8 cellular contexts compared by ENCODE assay signal in the genomic region with DNA sequence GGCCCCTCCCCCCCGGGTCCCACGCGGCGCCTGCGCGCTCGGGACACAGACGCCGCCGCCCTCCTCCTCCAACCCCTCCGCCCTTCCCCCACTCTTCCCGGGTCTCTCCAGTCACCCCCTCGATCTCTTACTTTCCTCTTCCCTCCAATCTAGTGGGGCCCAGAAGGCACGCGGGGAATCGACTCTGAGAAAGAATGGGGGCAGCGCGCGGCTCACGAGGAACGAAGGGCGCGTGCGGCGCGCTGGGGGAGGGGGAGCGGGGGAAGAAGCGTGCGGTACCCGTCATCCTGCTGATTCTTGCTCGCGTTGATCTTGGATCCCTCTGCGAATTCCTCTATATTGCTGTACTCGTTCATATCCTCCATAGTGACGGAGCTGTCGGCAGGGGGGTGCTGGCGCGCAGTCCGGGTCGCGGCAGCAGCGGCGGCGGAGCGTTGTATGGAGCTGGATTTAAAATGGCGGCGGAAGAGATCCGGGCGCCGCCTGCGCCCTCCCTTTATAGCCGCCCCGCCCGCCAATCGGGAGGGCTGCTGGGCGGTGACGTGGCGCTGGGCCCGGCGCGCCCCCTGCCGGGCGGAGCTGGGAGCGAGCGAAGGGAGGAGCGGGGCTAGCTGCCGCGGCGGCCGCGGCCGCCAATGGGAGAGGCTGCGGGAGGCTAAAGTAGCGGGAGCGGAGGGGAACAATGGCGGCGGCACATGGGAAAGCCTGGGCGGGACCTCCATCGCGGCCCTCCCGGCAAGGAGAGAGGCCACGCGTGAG. TPM values are rescaled to one million over a fixed set of nuclear protein-coding genes. Genes with fewer than 3 reads are reported as not detected.
DNase-seq lines count a peak whose midpoint lies in the region; ATAC-seq and TF ChIP-seq lines count a peak whose summit lies in the region.

No MANE protein-coding gene starts in this region.

- peaks cover 9% of the 10 kb centered on the region for H3K27me3 Mint-ChIP-seq in activated naive CD8-positive, alpha-beta T cell treated with anti-CD3 and anti-CD28 coated beads for 36 hours
- no peaks in the 10 kb centered on the region for H3K27me3 Mint-ChIP-seq in type B pancreatic cell

- peak; percentile 90 for DNase-seq in NCI-H1092 treated with DMSO at 0.1 percent for 48 hours (lab: John Stamatoyannopoulos, UW)
- peak; percentile 96 for DNase-seq in activated naive CD8-positive, alpha-beta T cell treated with anti-CD3 and anti-CD28 coated beads for 36 hours
- DNase-seq in Right ventricle myocardium superior, result peak; percentile 96
- DNase-seq in pons (ENCODE audit: low spot score), result peak; percentile 95
- DNase-seq in type B pancreatic cell (ENCODE audit: extremely low spot score, unreplicated experiment), result peak; percentile 97

- TF ChIP-seq CTCF in GM12872 (IDR thresholded peaks at IDR 0.05; ENCODE audit: insufficient read depth, low read depth, low read length), result peak; percentile 73
- TF ChIP-seq CTCF in type B pancreatic cell (conservative IDR thresholded peaks at IDR 0.05), result peak; percentile 99

- H3K9me3 Mint-ChIP-seq in activated naive CD8-positive, alpha-beta T cell treated with anti-CD3 and anti-CD28 coated beads for 36 hours, result peaks cover 1% of the 10 kb centered on the region
- no peaks in the 10 kb centered on the region for H3K9me3 Mint-ChIP-seq in type B pancreatic cell

- peaks cover 78% of the 10 kb centered on the region for H3K36me3 Mint-ChIP-seq in activated naive CD8-positive, alpha-beta T cell treated with anti-CD3 and anti-CD28 coated beads for 36 hours
- H3K36me3 Mint-ChIP-seq in type B pancreatic cell, result peaks cover 55% of the 10 kb centered on the region

- H3K4me3 Mint-ChIP-seq in activated naive CD8-positive, alpha-beta T cell treated with anti-CD3 and anti-CD28 coated beads for 36 hours, result peak overlapping the region; percentile 100
- H3K4me3 Mint-ChIP-seq in type B pancreatic cell, result peak overlapping the region; percentile 99

- peak overlapping the region; percentile 100 for H3K27ac Mint-ChIP-seq in activated naive CD8-positive, alpha-beta T cell treated with anti-CD3 and anti-CD28 coated beads for 36 hours
- H3K27ac Mint-ChIP-seq in type B pancreatic cell, result peak overlapping the region; percentile 99

- H3K4me1 Mint-ChIP-seq in activated naive CD8-positive, alpha-beta T cell treated with anti-CD3 and anti-CD28 coated beads for 36 hours, result peaks cover 54% of the 10 kb centered on the region
- peaks cover 40% of the 10 kb centered on the region for H3K4me1 Mint-ChIP-seq in type B pancreatic cell (ENCODE audit: unreplicated experiment)

- intact Hi-C loops in Right ventricle myocardium superior (cut with DNase I), result no loop called here

- ATAC-seq in HG02642 (IDR thresholded peaks at IDR 0.05; ENCODE audit: poor library complexity, unreplicated experiment) (peak; percentile 59), SK-N-SH treated with all-trans-retinoic acid at 6 μM for 48 hours (peak; percentile 77), Right ventricle myocardium superior (ENCODE audit: poor library complexity) (peak; percentile 89)

TF ChIP-seq in SK-N-SH treated with all-trans-retinoic acid at 6 μM for 48 hours, 23 proteins besides CTCF, POLR2A, EP300 and RAD21:
- TF ChIP-seq, protein P1, sequence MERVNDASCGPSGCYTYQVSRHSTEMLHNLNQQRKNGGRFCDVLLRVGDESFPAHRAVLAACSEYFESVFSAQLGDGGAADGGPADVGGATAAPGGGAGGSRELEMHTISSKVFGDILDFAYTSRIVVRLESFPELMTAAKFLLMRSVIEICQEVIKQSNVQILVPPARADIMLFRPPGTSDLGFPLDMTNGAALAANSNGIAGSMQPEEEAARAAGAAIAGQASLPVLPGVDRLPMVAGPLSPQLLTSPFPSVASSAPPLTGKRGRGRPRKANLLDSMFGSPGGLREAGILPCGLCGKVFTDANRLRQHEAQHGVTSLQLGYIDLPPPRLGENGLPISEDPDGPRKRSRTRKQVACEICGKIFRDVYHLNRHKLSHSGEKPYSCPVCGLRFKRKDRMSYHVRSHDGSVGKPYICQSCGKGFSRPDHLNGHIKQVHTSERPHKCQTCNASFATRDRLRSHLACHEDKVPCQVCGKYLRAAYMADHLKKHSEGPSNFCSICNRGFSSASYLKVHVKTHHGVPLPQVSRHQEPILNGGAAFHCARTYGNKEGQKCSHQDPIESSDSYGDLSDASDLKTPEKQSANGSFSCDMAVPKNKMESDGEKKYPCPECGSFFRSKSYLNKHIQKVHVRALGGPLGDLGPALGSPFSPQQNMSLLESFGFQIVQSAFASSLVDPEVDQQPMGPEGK (CRISPR knock-in tag; IDR thresholded peaks at IDR 0.05; ENCODE audit: borderline replicate concordance), result no peak
- TF ChIP-seq, protein P2, sequence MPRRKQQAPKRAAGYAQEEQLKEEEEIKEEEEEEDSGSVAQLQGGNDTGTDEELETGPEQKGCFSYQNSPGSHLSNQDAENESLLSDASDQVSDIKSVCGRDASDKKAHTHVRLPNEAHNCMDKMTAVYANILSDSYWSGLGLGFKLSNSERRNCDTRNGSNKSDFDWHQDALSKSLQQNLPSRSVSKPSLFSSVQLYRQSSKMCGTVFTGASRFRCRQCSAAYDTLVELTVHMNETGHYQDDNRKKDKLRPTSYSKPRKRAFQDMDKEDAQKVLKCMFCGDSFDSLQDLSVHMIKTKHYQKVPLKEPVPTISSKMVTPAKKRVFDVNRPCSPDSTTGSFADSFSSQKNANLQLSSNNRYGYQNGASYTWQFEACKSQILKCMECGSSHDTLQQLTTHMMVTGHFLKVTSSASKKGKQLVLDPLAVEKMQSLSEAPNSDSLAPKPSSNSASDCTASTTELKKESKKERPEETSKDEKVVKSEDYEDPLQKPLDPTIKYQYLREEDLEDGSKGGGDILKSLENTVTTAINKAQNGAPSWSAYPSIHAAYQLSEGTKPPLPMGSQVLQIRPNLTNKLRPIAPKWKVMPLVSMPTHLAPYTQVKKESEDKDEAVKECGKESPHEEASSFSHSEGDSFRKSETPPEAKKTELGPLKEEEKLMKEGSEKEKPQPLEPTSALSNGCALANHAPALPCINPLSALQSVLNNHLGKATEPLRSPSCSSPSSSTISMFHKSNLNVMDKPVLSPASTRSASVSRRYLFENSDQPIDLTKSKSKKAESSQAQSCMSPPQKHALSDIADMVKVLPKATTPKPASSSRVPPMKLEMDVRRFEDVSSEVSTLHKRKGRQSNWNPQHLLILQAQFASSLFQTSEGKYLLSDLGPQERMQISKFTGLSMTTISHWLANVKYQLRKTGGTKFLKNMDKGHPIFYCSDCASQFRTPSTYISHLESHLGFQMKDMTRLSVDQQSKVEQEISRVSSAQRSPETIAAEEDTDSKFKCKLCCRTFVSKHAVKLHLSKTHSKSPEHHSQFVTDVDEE (CRISPR knock-in tag; IDR thresholded peaks at IDR 0.05), result 0 out of 2 replicates have a peak, but pooled peaks have one; percentile 19

RNA-seq across cellular contexts. Expression of a gene that starts 1.1 kb away (rescaled TPM):
- 100 to 1,000 TPM; 430 to 465 TPM for total RNA-seq in activated naive CD8-positive, alpha-beta T cell treated with anti-CD3 and anti-CD28 coated beads for 36 hours
- 104 TPM for total RNA-seq in Right ventricle myocardium superior
- 267 and 448 TPM in 2 replicates for total RNA-seq in type B pancreatic cell (ENCODE audit: low replicate concordance)

RNA-seq across cellular contexts. Expression of a gene that starts 1.2 kb away (rescaled TPM):
- 10 to 100 TPM; 71.4 to 73.1 TPM for total RNA-seq in activated naive CD8-positive, alpha-beta T cell treated with anti-CD3 and anti-CD28 coated beads for 36 hours
- total RNA-seq in Right ventricle myocardium superior (12.8 TPM), type B pancreatic cell (ENCODE audit: low replicate concordance) (33.1 and 35.6 TPM in 2 replicates)

RNA-seq across cellular contexts. Expression of a gene that starts 55.4 kb away (rescaled TPM):
- 100 to 1,000 TPM; 495 to 535 TPM for total RNA-seq in activated naive CD8-positive, alpha-beta T cell treated with anti-CD3 and anti-CD28 coated beads for 36 hours
- total RNA-seq in Right ventricle myocardium superior (110 TPM), type B pancreatic cell (ENCODE audit: low replicate concordance) (225 and 367 TPM in 2 replicates)

Comparison
In these comparisons a context has a peak if more than half of its experiments do, and no peak if none do; other contexts are left out.
1. Peak in every context shown above with its lines: DNase-seq and ATAC-seq.